8 cellular contexts compared by ENCODE assay signal in genomic region chr11:45982656-45983470, GRCh38.
DNase-seq lines count a peak whose midpoint lies in the region; ATAC-seq, FAIRE-seq and TF ChIP-seq lines count a peak whose summit lies in the region.

No MANE protein-coding gene starts in this region.

- no peaks in the 10 kb centered on the region for H4K20me1 ChIP-seq in H1 (replicated peaks in 1 of 2; ENCODE audit: control insufficient read depth in 1 of 2, insufficient read depth in 2 of 2, low read length in 2 of 2)

- no peak for DNase-seq in GM12892 (ENCODE audit: insufficient read length)
- DNase-seq in NT2/D1 (ENCODE audit: low read depth, low spot score) = peak; percentile 98
- peak; percentile 60 to 84 for DNase-seq in H1 (ENCODE audit: low read depth in 1 of 2, low spot score in 2 of 2)
- peak; percentile 68 for DNase-seq in non-pigmented ciliary epithelial cell (ENCODE audit: low read depth)
- no peak for DNase-seq in NCI-H2196 (lab: John Stamatoyannopoulos, UW; ENCODE audit: unreplicated experiment)
- DNase-seq in NOMO-1 treated with DMSO at 0.1 percent for 48 hours (lab: John Stamatoyannopoulos, UW; ENCODE audit: unreplicated experiment) = no peak
- no peak for DNase-seq in esophagus squamous epithelium (lab: John Stamatoyannopoulos, UW)

- no peaks in the 10 kb centered on the region for H3K4me1 ChIP-seq in NT2/D1 (ENCODE audit: insufficient read depth, insufficient read length)
- H3K4me1 ChIP-seq in H1 (replicated peaks in 1 of 4; ENCODE audit: control insufficient read depth in 3 of 4, insufficient read depth in 4 of 4, low read length in 3 of 4) = peaks cover 5 to 9% (median 9%) of the 10 kb centered on the region in 4 experiments; a peak in 5 of 7 replicates
- H3K4me1 ChIP-seq in esophagus squamous epithelium = peaks cover 0 to 22% (median 9%) of the 10 kb centered on the region in 3 donors

- no peak for TF ChIP-seq RAD21 in H1 (IDR thresholded peaks at IDR 0.05 in 1 of 2, conservative IDR thresholded peaks at IDR 0.05 in 1 of 2; ENCODE audit: low read depth in 2 of 2, low read length in 2 of 2)

- H3K9me3 ChIP-seq in NT2/D1 (ENCODE audit: insufficient read depth, low read length) (no peaks in the 10 kb centered on the region), H1 (ENCODE audit: insufficient read depth in 2 of 2, low read depth in 1 of 2, low read length in 1 of 2) (no peaks in the 10 kb centered on the region), esophagus squamous epithelium (no peaks in the 10 kb centered on the region)

- CTCF ChIA-PET in H1 (lab: Charles Lee; ENCODE audit: partially characterized antibody) = interaction anchor here (0.6 to 9.5 kb wide), 13 partner anchors 9 to 203 kb away, joined by 3 to 84 read pairs (median 5); no protein-coding TSS in a partner anchor

- H4K5ac ChIP-seq in H1 (ENCODE audit: insufficient read length, low read depth, low read length) = no peak overlapping the region

- no peak overlapping the region for H2AFZ ChIP-seq in H1 (ENCODE audit: low read length)

- no peak overlapping the region for H3K14ac ChIP-seq in H1 (ENCODE audit: insufficient read length)

- peak overlapping the region; percentile 55; the same call in 1 of the 2 replicates for H2AK5ac ChIP-seq in H1 (ENCODE audit: low read depth, low read length)

- H3K18ac ChIP-seq in H1 (ENCODE audit: extremely low read depth, low read length) = no peak overlapping the region; the same call in 1 of the 2 replicates

- no peak for ATAC-seq in GM18870 (IDR thresholded peaks at IDR 0.05; ENCODE audit: unreplicated experiment)

- H3K56ac ChIP-seq in H1 (replicated peaks; ENCODE audit: insufficient read length, low read depth, low read length) = no peak overlapping the region

- POLR2A ChIA-PET in H1 (lab: Charles Lee; ENCODE audit: partially characterized antibody) = interaction anchor here (0.6 to 3.7 kb wide), 22 partner anchors 9 to 496 kb away, joined by 3 to 74 read pairs (median 4); partner anchors contain the start of genes LARGE2 and PHF21A

- H3K4me2 ChIP-seq in H1 (ENCODE audit: insufficient read depth in 1 of 2, low read depth in 2 of 2, low read length in 2 of 2) = peak overlapping the region; percentile 39 to 62

- no peak overlapping the region for H4K8ac ChIP-seq in H1 (ENCODE audit: extremely low read depth, insufficient read depth, low read length)

- no peak overlapping the region for H2BK120ac ChIP-seq in H1 (replicated peaks; ENCODE audit: low read depth, low read length)

- TF ChIP-seq EP300 in H1 (IDR thresholded peaks at IDR 0.05; ENCODE audit: borderline replicate concordance in 1 of 2, low read depth in 2 of 2, low read length in 2 of 2) = no peak

- H4K91ac ChIP-seq in H1 (replicated peaks; ENCODE audit: insufficient read length, low read length) = no peak overlapping the region

- no peaks in the 10 kb centered on the region for H3K79me1 ChIP-seq in H1 (ENCODE audit: low read depth, low read length)

- H2BK12ac ChIP-seq in H1 (ENCODE audit: low read depth, low read length) = no peak overlapping the region; the same call in 1 of the 2 replicates

- no peak overlapping the region for H2BK15ac ChIP-seq in H1 (ENCODE audit: low read length)

- peak overlapping the region; percentile 43 for H3K9ac ChIP-seq in NT2/D1 (ENCODE audit: insufficient read length, low read depth)
- H3K9ac ChIP-seq in H1 (replicated peaks in 1 of 4; ENCODE audit: extremely low read depth in 1 of 4, low read depth in 3 of 4, low read length in 3 of 4) = no peak overlapping the region; a peak in 1 of 7 replicates

- TF ChIP-seq CTCF in H1 (IDR thresholded peaks at IDR 0.05; ENCODE audit: control extremely low read depth in 1 of 3, insufficient read depth in 1 of 3, low read depth in 1 of 3, low read length in 3 of 3) (no peak), esophagus squamous epithelium (IDR thresholded peaks at IDR 0.05) (no peak)

- H3K4me3 ChIP-seq in NT2/D1 (ENCODE audit: insufficient read length, low read depth) (no peak overlapping the region), H1 (ENCODE audit: extremely low read depth in 1 of 4, insufficient read depth in 2 of 4, low read depth in 3 of 4, low read length in 4 of 4) (peak overlapping the region in 1 of 4 experiments; percentile 40; a peak in 4 of 8 replicates), esophagus squamous epithelium (no peak overlapping the region)

- H2BK5ac ChIP-seq in H1 (ENCODE audit: low read depth, low read length) = 0 out of 2 replicates have a peak overlapping the region, but pooled peaks have one; percentile 3

- H3K23ac ChIP-seq in H1 (ENCODE audit: insufficient read length) = no peak overlapping the region

- peaks cover 0 to 22% of the 10 kb centered on the region in 2 experiments; a peak in 2 of 4 replicates for H3K79me2 ChIP-seq in H1 (ENCODE audit: control insufficient read depth in 1 of 2, insufficient read depth in 2 of 2, low read length in 2 of 2)

- H3K27ac ChIP-seq in H1 (ENCODE audit: low read depth, low read length) = peak overlapping the region; percentile 58; the same call in 1 of the 2 replicates
- H3K27ac ChIP-seq in esophagus squamous epithelium = no peak overlapping the region

- TF ChIP-seq POLR2A in GM12892 (IDR thresholded peaks at IDR 0.05; ENCODE audit: low read depth, low read length) = no peak
- TF ChIP-seq POLR2A in H1 (IDR thresholded peaks at IDR 0.05; ENCODE audit: control extremely low read depth in 1 of 2, low read depth in 2 of 2, low read length in 2 of 2) = no peak
- no peak for TF ChIP-seq POLR2A in esophagus squamous epithelium (IDR thresholded peaks at IDR 0.05)

- FAIRE-seq in GM12892 (lab: Jason Lieb, UNC) (peak; percentile 27), H1 (lab: Jason Lieb, UNC) (peak; percentile 99)

- peaks cover 14% of the 10 kb centered on the region for H3K36me3 ChIP-seq in NT2/D1 (ENCODE audit: insufficient read depth, insufficient read length, low read length)
- H3K36me3 ChIP-seq in H1 (ENCODE audit: control insufficient read depth in 2 of 4, insufficient read depth in 4 of 4, low read length in 3 of 4) = peaks cover 0 to 14% (median 4%) of the 10 kb centered on the region in 4 experiments; a peak in 4 of 8 replicates
- peaks cover 0 to 19% (median 13%) of the 10 kb centered on the region in 3 donors for H3K36me3 ChIP-seq in esophagus squamous epithelium

- no peaks in the 10 kb centered on the region; the same call in 1 of the 2 replicates for H3K23me2 ChIP-seq in H1 (ENCODE audit: low read depth, low read length)

- intact Hi-C loops in esophagus squamous epithelium (cut with DNase I) = no loop called here

- H2BK20ac ChIP-seq in H1 (ENCODE audit: low read length) = no peak overlapping the region

- H3K4ac ChIP-seq in H1 (replicated peaks; ENCODE audit: insufficient read length, low read depth, low read length) = no peak overlapping the region

- no peaks in the 10 kb centered on the region for H3K27me3 ChIP-seq in NT2/D1 (ENCODE audit: insufficient read depth, insufficient read length)
- H3K27me3 ChIP-seq in H1 (replicated peaks in 1 of 4; ENCODE audit: control insufficient read depth in 3 of 4, extremely low read depth in 1 of 4, insufficient read depth in 3 of 4, low read length in 3 of 4) = no peaks in the 10 kb centered on the region
- no peaks in the 10 kb centered on the region for H3K27me3 ChIP-seq in esophagus squamous epithelium

- WGBS in H1 (ENCODE audit: extremely low coverage in 1 of 2, insufficient coverage in 1 of 2, insufficient read length in 1 of 2, insufficient replicate concordance in 2 of 2, low coverage in 1 of 2, low lambda C conversion rate in 2 of 2, missing lambda C conversion rate in 1 of 2), 2 experiments = 41% methylated on average over 8 of the region's 8 CpGs; no CpG with 5 or more reads in 1 of the 2 experiments
- WGBS in esophagus squamous epithelium, 2 donors = 44 to 54% methylated on average over 8 of the region's 8 CpGs

TF ChIP-seq in H1, 55 proteins besides CTCF, POLR2A, EP300 and RAD21 (continues in another document):
- 0 out of 2 replicates have a peak, but pooled peaks have one; percentile 56 for TF ChIP-seq RBBP5 (IDR thresholded peaks at IDR 0.05; ENCODE audit: borderline replicate concordance, low read depth, low read length)
- no peak for TF ChIP-seq RNF2 (IDR thresholded peaks at IDR 0.05; ENCODE audit: borderline replicate concordance, low read depth, low read length, missing control alignments, poor library complexity, severe bottlenecking)
- TF ChIP-seq CEBPB (IDR thresholded peaks at IDR 0.05; ENCODE audit: low read depth, low read length) = 0 out of 2 replicates have a peak, but pooled peaks have one; percentile 23
- no peak for TF ChIP-seq KDM1A (IDR thresholded peaks at IDR 0.05; ENCODE audit: borderline replicate concordance, low read length)
- TF ChIP-seq PHF8 (conservative IDR thresholded peaks at IDR 0.05; ENCODE audit: low read depth, low read length) = no peak; the same call in 1 of the 2 replicates
- TF ChIP-seq GABPA (IDR thresholded peaks at IDR 0.05; ENCODE audit: borderline replicate concordance, insufficient read depth, low read length) = no peak
- TF ChIP-seq RFX5 (IDR thresholded peaks at IDR 0.05; ENCODE audit: borderline replicate concordance, low read depth, low read length) = no peak
- TF ChIP-seq NANOG (IDR thresholded peaks at IDR 0.05; ENCODE audit: insufficient read depth, low read depth, low read length, poor library complexity, severe bottlenecking) = no peak
- TF ChIP-seq E2F6 (IDR thresholded peaks at IDR 0.05) = no peak
- no peak for TF ChIP-seq BRCA1 (IDR thresholded peaks at IDR 0.05; ENCODE audit: low read depth, low read length)
- no peak for TF ChIP-seq HDAC2 (IDR thresholded peaks at IDR 0.05; ENCODE audit: borderline replicate concordance in 1 of 2, low read depth in 2 of 2, low read length in 2 of 2)
- no peak for TF ChIP-seq SP4 (IDR thresholded peaks at IDR 0.05; ENCODE audit: low read length)
- no peak for TF ChIP-seq CBX8 (IDR thresholded peaks at IDR 0.05; ENCODE audit: borderline replicate concordance, low read depth, low read length)
- TF ChIP-seq TAF1 (IDR thresholded peaks at IDR 0.05; ENCODE audit: low read depth, low read length) = peak; percentile 10; the same call in 1 of the 2 replicates
- TF ChIP-seq KDM4A (IDR thresholded peaks at IDR 0.05; ENCODE audit: low read depth, low read length, severe bottlenecking) = no peak
- no peak for TF ChIP-seq KDM5A (IDR thresholded peaks at IDR 0.05; ENCODE audit: low read length)
- TF ChIP-seq SAP30 (IDR thresholded peaks at IDR 0.05; ENCODE audit: insufficient read depth, insufficient replicate concordance, low read length) = no peak
- no peak for TF ChIP-seq MAFK (IDR thresholded peaks at IDR 0.05; ENCODE audit: low read depth, low read length)
- TF ChIP-seq TBP (IDR thresholded peaks at IDR 0.05; ENCODE audit: low read depth, low read length) = peak; percentile 77
- TF ChIP-seq ASH2L (IDR thresholded peaks at IDR 0.05; ENCODE audit: low read length) = no peak

Comparison
In these comparisons a context has a peak if more than half of its experiments do, and no peak if none do; other contexts are left out.
1. DNase-seq: peak in NT2/D1 (single experiment), H1 (2 of 2) and non-pigmented ciliary epithelial cell (single experiment); none in GM12892 (single experiment), NCI-H2196 (single experiment), NOMO-1 treated with DMSO at 0.1 percent for 48 hours (single experiment) and esophagus squamous epithelium (single experiment).